ENCODE assay signal across 8 cellular contexts in the genomic region with DNA sequence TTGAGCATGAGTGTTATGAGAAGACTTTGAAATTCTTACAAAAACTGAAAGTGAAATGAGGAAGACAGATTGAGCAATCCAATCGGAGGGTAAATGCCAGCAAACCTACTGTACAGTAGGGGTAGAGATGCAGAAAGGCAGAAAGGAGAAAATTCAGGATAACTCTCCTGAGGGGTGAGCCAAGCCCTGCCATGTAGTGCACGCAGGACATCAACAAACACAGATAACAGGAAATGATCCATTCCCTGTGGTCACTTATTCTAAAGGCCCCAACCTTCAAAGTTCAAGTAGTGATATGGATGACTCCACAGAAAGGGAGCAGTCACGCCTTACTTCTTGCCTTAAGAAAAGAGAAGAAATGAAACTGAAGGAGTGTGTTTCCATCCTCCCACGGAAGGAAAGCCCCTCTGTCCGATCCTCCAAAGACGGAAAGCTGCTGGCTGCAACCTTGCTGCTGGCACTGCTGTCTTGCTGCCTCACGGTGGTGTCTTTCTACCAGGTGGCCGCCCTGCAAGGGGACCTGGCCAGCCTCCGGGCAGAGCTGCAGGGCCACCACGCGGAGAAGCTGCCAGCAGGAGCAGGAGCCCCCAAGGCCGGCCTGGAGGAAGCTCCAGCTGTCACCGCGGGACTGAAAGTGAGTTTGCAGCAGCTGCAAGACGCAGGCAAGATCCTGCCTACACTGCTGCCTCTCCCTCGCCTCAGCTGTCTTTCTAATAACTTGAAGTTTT. TPM values are rescaled to one million over a fixed set of nuclear protein-coding genes. Genes with fewer than 3 reads are reported as not detected.
DNase-seq lines count a peak whose midpoint lies in the region; ATAC-seq and TF ChIP-seq lines count a peak whose summit lies in the region.

A gene with protein sequence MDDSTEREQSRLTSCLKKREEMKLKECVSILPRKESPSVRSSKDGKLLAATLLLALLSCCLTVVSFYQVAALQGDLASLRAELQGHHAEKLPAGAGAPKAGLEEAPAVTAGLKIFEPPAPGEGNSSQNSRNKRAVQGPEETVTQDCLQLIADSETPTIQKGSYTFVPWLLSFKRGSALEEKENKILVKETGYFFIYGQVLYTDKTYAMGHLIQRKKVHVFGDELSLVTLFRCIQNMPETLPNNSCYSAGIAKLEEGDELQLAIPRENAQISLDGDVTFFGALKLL (plus strand): TSS at position 118 of the 728 bp plus-strand sequence. CDS start 178 bp downstream, at position 296.

- POLR2A ChIA-PET in IMR-90 (lab: Charles Lee; ENCODE audit: unreplicated experiment) (no interaction called here), activated B cell treated with CpG ODN at 0.5 μM for 24 hours (lab: Charles Lee) (interaction anchor here (0.7 to 1.1 kb wide), 4 partner anchors 24 to 1517 kb away, joined by 3 to 4 read pairs (median 3); a partner anchor contains a TSS)

- H3K14ac ChIP-seq in IMR-90 (replicated peaks; ENCODE audit: low read depth, low read length), result peak within 1 kb of the TSS; percentile 71

- peak within 1 kb of the TSS; percentile 43 for H3K9ac ChIP-seq in IMR-90 (ENCODE audit: low read depth, low read length)
- H3K9ac ChIP-seq in colonic mucosa (ENCODE audit: low read depth in 2 of 2, low read length in 2 of 2), result peak within 1 kb of the TSS in 1 of 2 donors; percentile 61

- ATAC-seq in GM21390 (IDR thresholded peaks at IDR 0.05; ENCODE audit: unreplicated experiment) (peak; percentile 60), IMR-90 (ENCODE audit: low read depth) (peak; percentile 73), activated B cell treated with CpG ODN at 0.5 μM for 24 hours (ENCODE audit: low read depth) (peak; percentile 74), lower lobe of right lung (peak; percentile 76 to 82)

- peak within 1 kb of the TSS; percentile 81 for H2AFZ ChIP-seq in IMR-90 (replicated peaks; ENCODE audit: low read length, poor library complexity)

- in situ Hi-C loops in IMR-90 (cut with MboI; ENCODE audit: low sequenced_read_pairs), result no loop called here

- no peak for TF ChIP-seq POLR2A in IMR-90 (IDR thresholded peaks at IDR 0.05; ENCODE audit: low read depth, low read length)

- H3K36me3 ChIP-seq in IMR-90 (ENCODE audit: control insufficient read depth, insufficient read depth, low read length), result no peaks in the 10 kb centered on the region
- H3K36me3 ChIP-seq in colonic mucosa, result no peaks in the 10 kb centered on the region
- H3K36me3 ChIP-seq in lower lobe of right lung, result no peaks in the 10 kb centered on the region

- H3K4ac ChIP-seq in IMR-90 (ENCODE audit: low read depth, low read length), result no peak within 1 kb of the TSS

- H3K27ac ChIP-seq in IMR-90 (ENCODE audit: insufficient read depth, low read length) (peak within 1 kb of the TSS; percentile 24; the same call in 1 of the 2 replicates), colonic mucosa (peak within 1 kb of the TSS; percentile 54), lower lobe of right lung (peak within 1 kb of the TSS; percentile 82)

- H4K8ac ChIP-seq in IMR-90 (ENCODE audit: low read depth in 2 of 2, low read length in 2 of 2), result peak within 1 kb of the TSS; percentile 15 to 47; a peak in 1 of 4 replicates

- no peaks in the 10 kb centered on the region for H3K9me3 ChIP-seq in IMR-90 (ENCODE audit: control insufficient read depth, insufficient read depth, low read length)
- H3K9me3 ChIP-seq in colonic mucosa, result no peaks in the 10 kb centered on the region
- H3K9me3 ChIP-seq in lower lobe of right lung, result no peaks in the 10 kb centered on the region

- no peak within 1 kb of the TSS for H4K91ac ChIP-seq in IMR-90 (ENCODE audit: insufficient read depth, low read depth, low read length)

- H3K4me2 ChIP-seq in IMR-90 (ENCODE audit: low read depth, low read length), result peak within 1 kb of the TSS; percentile 90

- H3K27me3 ChIP-seq in IMR-90 (ENCODE audit: control insufficient read depth, insufficient read depth, low read length), result no peaks in the 10 kb centered on the region
- no peaks in the 10 kb centered on the region for H3K27me3 ChIP-seq in colonic mucosa
- no peaks in the 10 kb centered on the region for H3K27me3 ChIP-seq in lower lobe of right lung (ENCODE audit: low read depth)

- no peak within 1 kb of the TSS for H2AK9ac ChIP-seq in IMR-90 (replicated peaks; ENCODE audit: low read depth, low read length, poor library complexity)

- peak within 1 kb of the TSS; percentile 83 for H3K4me3 Mint-ChIP-seq in activated B cell treated with CpG ODN at 0.5 μM for 24 hours

- H3K36me3 Mint-ChIP-seq in activated B cell treated with CpG ODN at 0.5 μM for 24 hours (ENCODE audit: low read depth), result no peaks in the 10 kb centered on the region

- peaks cover 3% of the 10 kb centered on the region; the same call in 1 of the 2 replicates for H3K9me1 ChIP-seq in IMR-90 (ENCODE audit: insufficient read depth, low read length)

- intact Hi-C loops in IMR-90 (cut with micrococcal nuclease) (no loop called here), activated B cell treated with CpG ODN at 0.5 μM for 24 hours (cut with micrococcal nuclease) (loop anchor here (1.0 to 5.0 kb wide), 3 partner anchors 42 to 1518 kb away; a partner anchor contains a TSS), colonic mucosa (cut with DNase I) (no loop called here), lower lobe of right lung (cut with DNase I) (no loop called here)

- H2AK5ac ChIP-seq in IMR-90 (ENCODE audit: low read depth, low read length), result no peak within 1 kb of the TSS

- H3K4me3 ChIP-seq in IMR-90 (ENCODE audit: insufficient read depth, low read depth, low read length), result peak within 1 kb of the TSS; percentile 36
- peak within 1 kb of the TSS; percentile 40 for H3K4me3 ChIP-seq in colonic mucosa
- peak within 1 kb of the TSS; percentile 55 for H3K4me3 ChIP-seq in lower lobe of right lung

- no TSS peak for BruUV-seq in IMR-90 (replicated peaks; lab: Mats Ljungman, UMichigan)

- H2BK15ac ChIP-seq in IMR-90 (ENCODE audit: low read depth, low read length), result no peak within 1 kb of the TSS

- peaks cover 48% of the 10 kb centered on the region for H3K4me1 Mint-ChIP-seq in activated B cell treated with CpG ODN at 0.5 μM for 24 hours

- TF ChIP-seq CTCF in IMR-90 (conservative IDR thresholded peaks at IDR 0.05; ENCODE audit: low read depth, low read length), result no peak
- no peak for TF ChIP-seq CTCF in activated B cell treated with CpG ODN at 0.5 μM for 24 hours (IDR thresholded peaks at IDR 0.05)
- TF ChIP-seq CTCF in colonic mucosa (IDR thresholded peaks at IDR 0.05), result no peak
- no peak for TF ChIP-seq CTCF in lower lobe of right lung (IDR thresholded peaks at IDR 0.05)

- no peaks in the 10 kb centered on the region for H3K79me1 ChIP-seq in IMR-90 (ENCODE audit: low read depth in 1 of 2, low read length in 2 of 2)

- DNase-seq in EH (ENCODE audit: low read depth), result peak; percentile 43
- DNase-seq in IMR-90, result peak; percentile 40
- DNase-seq in activated B cell treated with CpG ODN at 0.5 μM for 24 hours, result peak; percentile 26
- DNase-seq in colonic mucosa, result peak; percentile 23
- peak; percentile 69 for DNase-seq in lower lobe of right lung
- peak; percentile 61 for DNase-seq in stimulated activated CD8-positive, alpha-beta memory T cell treated with anti-CD3 and anti-CD28 coated beads, Interleukin-4, amount 100 ng/mL, for 48 hours
- DNase-seq in SW480 (ENCODE audit: low spot score), result no peak

- H3K56ac ChIP-seq in IMR-90 (ENCODE audit: extremely low read depth, insufficient read depth, low read length), result no peak within 1 kb of the TSS

- peaks cover 2% of the 10 kb centered on the region; the same call in 1 of the 2 replicates for H3K4me1 ChIP-seq in IMR-90 (ENCODE audit: control insufficient read depth, insufficient read depth, low read length)
- H3K4me1 ChIP-seq in colonic mucosa, result no peaks in the 10 kb centered on the region
- H3K4me1 ChIP-seq in lower lobe of right lung, result peaks cover 24% of the 10 kb centered on the region

- H3K23ac ChIP-seq in IMR-90 (ENCODE audit: low read depth, low read length), result peak within 1 kb of the TSS; percentile 23; the same call in 1 of the 2 replicates

- H4K20me1 ChIP-seq in IMR-90 (ENCODE audit: insufficient read depth, low read length), result no peaks in the 10 kb centered on the region

- H3K27ac Mint-ChIP-seq in activated B cell treated with CpG ODN at 0.5 μM for 24 hours, result peak within 1 kb of the TSS; percentile 91

- WGBS in IMR-90 (ENCODE audit: extremely low coverage in 2 of 2, insufficient read length in 1 of 2), 2 experiments, result 11% methylated on average over 8 of the region's 16 CpGs; no CpG with 5 or more reads in 1 of the 2 experiments

- TF ChIP-seq RAD21 in IMR-90 (IDR thresholded peaks at IDR 0.05; ENCODE audit: low read length), result no peak

- dilution Hi-C loops in IMR-90 (cut with HindIII; ENCODE audit: low sequenced_read_pairs, unreplicated experiment), result no loop called here

- H2BK20ac ChIP-seq in IMR-90 (ENCODE audit: low read depth, low read length), result 0 out of 2 replicates have a peak within 1 kb of the TSS, but pooled peaks have one; percentile 18

- H2BK120ac ChIP-seq in IMR-90 (ENCODE audit: low read depth, low read length), result peak within 1 kb of the TSS; percentile 15; the same call in 1 of the 2 replicates

- H3K9me3 Mint-ChIP-seq in activated B cell treated with CpG ODN at 0.5 μM for 24 hours, result no peaks in the 10 kb centered on the region

- H3K27me3 Mint-ChIP-seq in activated B cell treated with CpG ODN at 0.5 μM for 24 hours, result no peaks in the 10 kb centered on the region

- no peak within 1 kb of the TSS; the same call in 1 of the 2 replicates for H4K5ac ChIP-seq in IMR-90 (ENCODE audit: low read depth, low read length)

- H3K18ac ChIP-seq in IMR-90 (ENCODE audit: low read depth, low read length), result peak within 1 kb of the TSS; percentile 5; the same call in 1 of the 2 replicates

- CTCF ChIA-PET in IMR-90 (lab: Yijun Ruan, JAX), result interaction anchor here (1.1 kb wide), 1 partner anchor 37 kb away, joined by 3 read pairs; no protein-coding TSS in a partner anchor
- CTCF ChIA-PET in activated B cell treated with CpG ODN at 0.5 μM for 24 hours (lab: Charles Lee), result interaction anchor here (1.2 to 1.4 kb wide), 2 partner anchors 51 to 56 kb away, joined by 3 to 4 read pairs; no protein-coding TSS in a partner anchor

- no peak within 1 kb of the TSS for H2BK5ac ChIP-seq in IMR-90 (ENCODE audit: low read depth, low read length, poor library complexity, severe bottlenecking)

TF ChIP-seq in IMR-90, 13 proteins besides CTCF, POLR2A, EP300 and RAD21 (continues in another document):
- TF ChIP-seq, protein P1, sequence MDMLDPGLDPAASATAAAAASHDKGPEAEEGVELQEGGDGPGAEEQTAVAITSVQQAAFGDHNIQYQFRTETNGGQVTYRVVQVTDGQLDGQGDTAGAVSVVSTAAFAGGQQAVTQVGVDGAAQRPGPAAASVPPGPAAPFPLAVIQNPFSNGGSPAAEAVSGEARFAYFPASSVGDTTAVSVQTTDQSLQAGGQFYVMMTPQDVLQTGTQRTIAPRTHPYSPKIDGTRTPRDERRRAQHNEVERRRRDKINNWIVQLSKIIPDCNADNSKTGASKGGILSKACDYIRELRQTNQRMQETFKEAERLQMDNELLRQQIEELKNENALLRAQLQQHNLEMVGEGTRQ (IDR thresholded peaks at IDR 0.05; ENCODE audit: low read depth, low read length), result no peak

RNA-seq across cellular contexts. Expression of the gene that starts here (rescaled TPM):
- total RNA-seq in IMR-90 (2012; rRNA removed) (0.54 and 0.56 TPM in 2 replicates), activated B cell treated with CpG ODN at 0.5 μM for 24 hours (1.7 and 2.7 TPM in 2 replicates), colonic mucosa (1 to 10 TPM; 2.9 to 4.6 TPM), lower lobe of right lung (26.6 TPM)
- 0.29 and 0.33 TPM in 2 replicates for polyA plus RNA-seq in IMR-90 (2012; rRNA removed)
- 0.18 and 1.2 TPM in 2 replicates for polyA plus RNA-seq in IMR-90 (2012; cell fraction: cytosol; rRNA removed)
- polyA plus RNA-seq in IMR-90 (2012; cell fraction: nucleus; rRNA removed; ENCODE audit: low replicate concordance), result 0.70 and 2.5 TPM in 2 replicates

Comparison
In these comparisons a context has a peak if more than half of its experiments do, and no peak if none do; other contexts are left out.
1. H3K27ac ChIP-seq: peak in every context shown above with its lines; median percentile 82 in lower lobe of right lung; 54 in colonic mucosa; 24 in IMR-90.